1 cellular context compared by ENCODE assay signal in genomic region chr15:70854669-70854976, GRCh38.
TF ChIP-seq lines count a peak whose summit lies in the region.

No MANE protein-coding gene starts in this region.

TF ChIP-seq in H1, 55 proteins besides CTCF, POLR2A, EP300 and RAD21:
- TF ChIP-seq BRCA1 (IDR thresholded peaks at IDR 0.05; ENCODE audit: low read depth, low read length) = no peak
- TF ChIP-seq CEBPB (IDR thresholded peaks at IDR 0.05; ENCODE audit: low read depth, low read length) = no peak
- TF ChIP-seq TBP (IDR thresholded peaks at IDR 0.05; ENCODE audit: low read depth, low read length) = no peak
- no peak for TF ChIP-seq JUND (IDR thresholded peaks at IDR 0.05; ENCODE audit: low read length)
- TF ChIP-seq TCF12 (IDR thresholded peaks at IDR 0.05; ENCODE audit: low read depth, low read length) = no peak
- no peak for TF ChIP-seq ZNF274 (IDR thresholded peaks at IDR 0.05; ENCODE audit: borderline replicate concordance, extremely low read depth, low read length)
- no peak for TF ChIP-seq RBBP5 (IDR thresholded peaks at IDR 0.05; ENCODE audit: borderline replicate concordance, low read depth, low read length)
- no peak for TF ChIP-seq POLR2AphosphoS5 (IDR thresholded peaks at IDR 0.05; ENCODE audit: low read depth, low read length)
- TF ChIP-seq HDAC6 (IDR thresholded peaks at IDR 0.05; ENCODE audit: low read depth, low read length) = no peak
- TF ChIP-seq FOSL1 (IDR thresholded peaks at IDR 0.05; ENCODE audit: insufficient read depth, low read depth, low read length) = no peak
- no peak for TF ChIP-seq RNF2 (IDR thresholded peaks at IDR 0.05; ENCODE audit: borderline replicate concordance, low read depth, low read length, missing control alignments, poor library complexity, severe bottlenecking)
- no peak for TF ChIP-seq SP4 (IDR thresholded peaks at IDR 0.05; ENCODE audit: low read length)
- TF ChIP-seq SIRT6 (IDR thresholded peaks at IDR 0.05; ENCODE audit: low read length) = no peak
- no peak for TF ChIP-seq GABPA (IDR thresholded peaks at IDR 0.05; ENCODE audit: borderline replicate concordance, insufficient read depth, low read length)
- no peak for TF ChIP-seq MAX (IDR thresholded peaks at IDR 0.05)
- no peak for TF ChIP-seq EGR1 (IDR thresholded peaks at IDR 0.05; ENCODE audit: borderline replicate concordance, low read depth, low read length)
- no peak for TF ChIP-seq ATF3 (IDR thresholded peaks at IDR 0.05; ENCODE audit: insufficient read depth, low read depth, low read length)
- TF ChIP-seq JUN (IDR thresholded peaks at IDR 0.05; ENCODE audit: low read depth, low read length) = no peak
